In genomic region chr10:29239569-29240472, GRCh38 we compare ENCODE assay signal across 9 cellular contexts. TPM values are rescaled to one million over a fixed set of nuclear protein-coding genes. Genes with fewer than 3 reads are reported as not detected.
DNase-seq lines count a peak whose midpoint lies in the region; ATAC-seq, FAIRE-seq and TF ChIP-seq lines count a peak whose summit lies in the region.
"Had no signal": no experiment of that assay in that cellular context is flagged by ENCODE, and none has a peak within 500 bp of the region (broad histone marks: within the 10 kb centered on the region; RNA-seq: fewer than 3 reads in every experiment).

No MANE protein-coding gene starts in this region.

- peaks cover 14% of the 10 kb centered on the region for H3K4me1 ChIP-seq in HepG2 (ENCODE audit: insufficient read depth, low read length)

- no peak overlapping the region for H2AFZ ChIP-seq in HepG2 (ENCODE audit: low read length)

- no peaks in the 10 kb centered on the region for H3K36me3 ChIP-seq in HepG2 (replicated peaks in 1 of 2; ENCODE audit: control insufficient read depth in 1 of 2, insufficient read depth in 2 of 2, low read length in 2 of 2)

- no peaks in the 10 kb centered on the region for H3K27me3 ChIP-seq in HepG2 (ENCODE audit: control insufficient read depth in 1 of 2, insufficient read depth in 2 of 2, low read length in 2 of 2)

- CTCF ChIA-PET in HepG2 (lab: Yijun Ruan, JAX; ENCODE audit: low intra/inter-chr PET ratio, low total read pairs): interaction anchor here (1.5 to 1.9 kb wide), 3 partner anchors 65 to 153 kb away, joined by 4 to 6 read pairs (median 5); no protein-coding TSS in a partner anchor

- H3K27ac ChIP-seq in VCaP: no peak overlapping the region
- no peak overlapping the region for H3K27ac ChIP-seq in HepG2 (ENCODE audit: extremely low read length, insufficient read depth, low read length)

- intact Hi-C loops in HepG2 (cut with micrococcal nuclease; ENCODE audit: unreplicated experiment): loop anchor here (1.0 to 2.0 kb wide), 3 partner anchors 64 to 205 kb away; no protein-coding TSS in a partner anchor

- no peak for TF ChIP-seq POLR2A in HepG2 (IDR thresholded peaks at IDR 0.05; ENCODE audit: insufficient read depth in 1 of 2, low read depth in 2 of 2, low read length in 2 of 2)

- no peak overlapping the region for H3K9ac ChIP-seq in HepG2 (ENCODE audit: insufficient read depth, low read depth, low read length)

- no peak overlapping the region for H3K4me3 ChIP-seq in HepG2 (replicated peaks in 1 of 3; ENCODE audit: insufficient read depth in 1 of 3, low read depth in 2 of 3, low read length in 3 of 3)

- peak; percentile 98 for ATAC-seq in HepG2
- ATAC-seq in esophagus mucosa: no peak
- ATAC-seq in GM19452 (IDR thresholded peaks at IDR 0.05; ENCODE audit: unreplicated experiment): no peak
- no peak for ATAC-seq in GM19395 (IDR thresholded peaks at IDR 0.05; ENCODE audit: unreplicated experiment)

- H4K20me1 ChIP-seq in HepG2 (ENCODE audit: insufficient read depth, low read length): no peaks in the 10 kb centered on the region

- POLR2A ChIA-PET in HepG2 (lab: Yijun Ruan, JAX): no interaction called here

- H3K9me3 ChIP-seq in HepG2 (ENCODE audit: low read length): no peaks in the 10 kb centered on the region

- DNase-seq in EL: peak; percentile 27
- peak; percentile 64 for DNase-seq in HT-29 (ENCODE audit: low spot score)
- DNase-seq in HepG2 (ENCODE audit: low spot score): peak; percentile 57
- DNase-seq in NCI-H2029 treated with DMSO at 0.1 percent for 48 hours (lab: John Stamatoyannopoulos, UW): no peak

- peak; percentile 78 for FAIRE-seq in HepG2 (lab: Jason Lieb, UNC)

- peak; percentile 76; the same call in 1 of the 2 replicates for TF ChIP-seq RAD21 in HepG2 (CRISPR knock-in tag; IDR thresholded peaks at IDR 0.05)

- in situ Hi-C loops in HepG2 (cut with HindIII; ENCODE audit: extremely low pct_ligation_motif_present, low pct_unique_long_range_greater_than_20kb): loop anchor here (10.0 kb wide), 1 partner anchor 135 kb away; no protein-coding TSS in a partner anchor

- no TSS peak for BruUV-seq in HepG2 (replicated peaks; lab: Mats Ljungman, UMichigan)

- H3K79me2 ChIP-seq in HepG2 (ENCODE audit: insufficient read depth, low read length): no peaks in the 10 kb centered on the region

- TF ChIP-seq EP300 in HepG2 (IDR thresholded peaks at IDR 0.05; ENCODE audit: low read depth in 2 of 2, low read length in 2 of 2): no peak
- no peak for TF ChIP-seq EP300 in HepG2 (CRISPR knock-in tag; IDR thresholded peaks at IDR 0.05; ENCODE audit: borderline replicate concordance)

- TF ChIP-seq CTCF in VCaP (conservative IDR thresholded peaks at IDR 0.05) (peak; percentile 70), HepG2 (CRISPR knock-in tag; IDR thresholded peaks at IDR 0.05) (peak; percentile 90)

- 47% methylated on average over 14 of the region's 15 CpGs for WGBS in HepG2 (ENCODE audit: low lambda C conversion rate)

- no peak overlapping the region for H3K4me2 ChIP-seq in HepG2 (ENCODE audit: low read depth, low read length)

TF ChIP-seq in HepG2, 621 proteins besides CTCF, POLR2A, EP300 and RAD21 (continues in another document):
- TF ChIP-seq TBX3 (IDR thresholded peaks at IDR 0.05; ENCODE audit: borderline replicate concordance): no peak
- no peak for TF ChIP-seq ZKSCAN8 (CRISPR knock-in tag; IDR thresholded peaks at IDR 0.05; ENCODE audit: borderline replicate concordance)
- TF ChIP-seq ZNF589 (CRISPR knock-in tag; conservative IDR thresholded peaks at IDR 0.05): no peak
- 0 out of 2 replicates have a peak, but pooled peaks have one; percentile 15 for TF ChIP-seq ZMYM3 (CRISPR knock-in tag; IDR thresholded peaks at IDR 0.05)
- TF ChIP-seq BCLAF1 (IDR thresholded peaks at IDR 0.05): no peak
- TF ChIP-seq ZNF3 (CRISPR knock-in tag; IDR thresholded peaks at IDR 0.05): 0 out of 2 replicates have a peak, but pooled peaks have one; percentile 54
- TF ChIP-seq MAX (IDR thresholded peaks at IDR 0.05): no peak
- no peak for TF ChIP-seq ZNF563 (CRISPR knock-in tag; IDR thresholded peaks at IDR 0.05)
- TF ChIP-seq IRF1 (CRISPR knock-in tag; IDR thresholded peaks at IDR 0.05; ENCODE audit: low read depth): no peak
- TF ChIP-seq ZNF17 (CRISPR knock-in tag; IDR thresholded peaks at IDR 0.05): no peak
- TF ChIP-seq ZNF75D (CRISPR knock-in tag; IDR thresholded peaks at IDR 0.05; ENCODE audit: borderline replicate concordance): no peak
- no peak for TF ChIP-seq ZNF841 (CRISPR knock-in tag; IDR thresholded peaks at IDR 0.05; ENCODE audit: borderline replicate concordance)
- peak; percentile 67 for TF ChIP-seq ZNF317 (CRISPR knock-in tag; IDR thresholded peaks at IDR 0.05)
- TF ChIP-seq ZNF354B (CRISPR knock-in tag; IDR thresholded peaks at IDR 0.05): no peak
- no peak for TF ChIP-seq ZNF34 (CRISPR knock-in tag; IDR thresholded peaks at IDR 0.05; ENCODE audit: borderline replicate concordance)
- peak; percentile 89 for TF ChIP-seq STAG1 (CRISPR knock-in tag; IDR thresholded peaks at IDR 0.05)
- no peak for TF ChIP-seq NR2F6 (IDR thresholded peaks at IDR 0.05)
- 0 out of 2 replicates have a peak, but pooled peaks have one; percentile 18 for TF ChIP-seq NR2F6 (CRISPR knock-in tag; IDR thresholded peaks at IDR 0.05)
- peak; percentile 74 for TF ChIP-seq SMC3 (IDR thresholded peaks at IDR 0.05; ENCODE audit: low read length)
- peak; percentile 73 for TF ChIP-seq TEAD3 (CRISPR knock-in tag; optimal IDR thresholded peaks at IDR 0.05; ENCODE audit: borderline replicate concordance)
- no peak for TF ChIP-seq ZSCAN9 (CRISPR knock-in tag; IDR thresholded peaks at IDR 0.05; ENCODE audit: borderline replicate concordance)
- TF ChIP-seq ZNF468 (CRISPR knock-in tag; IDR thresholded peaks at IDR 0.05): no peak
- TF ChIP-seq HOXA7 (CRISPR knock-in tag; IDR thresholded peaks at IDR 0.05): no peak

RNA-seq across cellular contexts. Expression of gene LYZL1, which starts 49.0 kb away (rescaled TPM):
- not detected in 2 replicates for total RNA-seq in HT-29 (2014; rRNA removed; shearing (Covaris generic))
- total RNA-seq in HepG2 (2016; rRNA removed; fragmentation: Illumina TruSeq; extraction: Trizol) (not detected in 2 replicates), esophagus mucosa (not detected)
- not detected in 2 replicates for total RNA-seq in HepG2 (2016; cell fraction: cytosol; rRNA removed; fragmentation: Illumina TruSeq; extraction: Trizol; ENCODE audit: low read depth)
- not detected in 2 replicates for total RNA-seq in HepG2 (2016; cell fraction: insoluble cytoplasmic fraction; rRNA removed; fragmentation: Illumina TruSeq; extraction: Trizol)
- total RNA-seq in HepG2 (2016; cell fraction: membrane; rRNA removed; fragmentation: Illumina TruSeq; extraction: Trizol): not detected in 2 replicates
- total RNA-seq in HepG2 (2016; cell fraction: nucleus; rRNA removed; fragmentation: Illumina TruSeq; extraction: Trizol): not detected in 2 replicates
- not detected in 2 replicates for polyA plus RNA-seq in HepG2 (2011; rRNA removed)
- polyA plus RNA-seq in HepG2 (2011; cell fraction: cytosol; rRNA removed): not detected in 2 replicates
- polyA plus RNA-seq in HepG2 (2011; cell fraction: nucleus; rRNA removed): not detected in 2 replicates
- polyA plus RNA-seq in HepG2 (2012): not detected in 2 replicates
- not detected in 2 replicates for polyA plus RNA-seq in HepG2 (2016; cell fraction: cytosol; fragmentation: Illumina TruSeq; extraction: Trizol; ENCODE audit: low read depth)
- polyA plus RNA-seq in HepG2 (2016; cell fraction: insoluble cytoplasmic fraction; fragmentation: Illumina TruSeq; extraction: Trizol; ENCODE audit: low read depth): not detected in 2 replicates
- polyA plus RNA-seq in HepG2 (2016; cell fraction: membrane; fragmentation: Illumina TruSeq; extraction: Trizol; ENCODE audit: low read depth): not detected in 2 replicates
- not detected in 2 replicates for polyA plus RNA-seq in HepG2 (2016; cell fraction: nucleus; fragmentation: Illumina TruSeq; extraction: Trizol; ENCODE audit: insufficient read depth, low read depth)
- not detected in 2 replicates for polyA minus RNA-seq in HepG2 (2011; rRNA and poly(A)+ RNA removed; ENCODE audit: low replicate concordance)
- polyA minus RNA-seq in HepG2 (2011; cell fraction: cytosol; rRNA and poly(A)+ RNA removed): not detected in 2 replicates
- not detected in 2 replicates for polyA minus RNA-seq in HepG2 (2011; cell fraction: nucleus; rRNA and poly(A)+ RNA removed)
- total RNA-seq: temporal lobe had no signal
